ENCODE assay signal across 20 cellular contexts in genomic region chr17:57412520-57413096, GRCh38.
DNase-seq lines count a peak whose midpoint lies in the region; ATAC-seq, FAIRE-seq and TF ChIP-seq lines count a peak whose summit lies in the region.
"Had no signal": no experiment of that assay in that cellular context is flagged by ENCODE, and none has a peak within 500 bp of the region (broad histone marks: within the 10 kb centered on the region; RNA-seq: fewer than 3 reads in every experiment).

No MANE protein-coding gene starts in this region.

- no peak for FAIRE-seq in HepG2 (lab: Jason Lieb, UNC)
- FAIRE-seq in K562 (lab: Jason Lieb, UNC) = peak; percentile 42
- FAIRE-seq: A204.1, GM19239, RCC 7860 had no signal

- H3K27ac ChIP-seq in HepG2 (ENCODE audit: extremely low read length, insufficient read depth, low read length) (peak overlapping the region; percentile 86), right lobe of liver (no peak overlapping the region), K562 (ENCODE audit: extremely low read depth, low read depth, low read length) (no peak overlapping the region), ovary (no peak overlapping the region)
- H3K27ac ChIP-seq: C4-2B, SJCRH30 had no signal

- TF ChIP-seq CTCF in HepG2 (CRISPR knock-in tag; IDR thresholded peaks at IDR 0.05) = no peak
- no peak for TF ChIP-seq CTCF in right lobe of liver (IDR thresholded peaks at IDR 0.05)
- no peak for TF ChIP-seq CTCF in K562 (IDR thresholded peaks at IDR 0.05 in 2 of 3, conservative IDR thresholded peaks at IDR 0.05 in 1 of 3; ENCODE audit: insufficient read depth in 2 of 3, low read depth in 1 of 3, low read length in 3 of 3)
- TF ChIP-seq CTCF in ovary (IDR thresholded peaks at IDR 0.05) = no peak

- H4K20me1 ChIP-seq in HepG2 (ENCODE audit: insufficient read depth, low read length) (no peaks in the 10 kb centered on the region), K562 (replicated peaks; ENCODE audit: control insufficient read depth, insufficient read depth, low read length) (no peaks in the 10 kb centered on the region)

- no peak for TF ChIP-seq POLR2A in HepG2 (IDR thresholded peaks at IDR 0.05; ENCODE audit: insufficient read depth in 1 of 2, low read depth in 2 of 2, low read length in 2 of 2)
- no peak for TF ChIP-seq POLR2A in right lobe of liver (IDR thresholded peaks at IDR 0.05)
- no peak for TF ChIP-seq POLR2A in K562 (conservative IDR thresholded peaks at IDR 0.05)
- TF ChIP-seq POLR2A in ovary (IDR thresholded peaks at IDR 0.05) = no peak

- DNase-seq in HepG2 (ENCODE audit: low spot score) = no peak
- DNase-seq in right lobe of liver = no peak
- peak; percentile 51 for DNase-seq in NCI-H446 treated with DMSO at 0.1 percent for 48 hours (lab: John Stamatoyannopoulos, UW)
- DNase-seq in K562 (ENCODE audit: extremely low read depth in 1 of 4, low spot score in 3 of 4) = no peak
- DNase-seq in ovary = no peak
- no peak for DNase-seq in activated CD4-positive, alpha-beta T cell treated with anti-CD3 and anti-CD28 coated beads for 48 hours
- DNase-seq: CD8-positive, alpha-beta memory T cell; GDM1; Kasumi-1; NCI-H1694; NCI-H345; NCI-H526 treated with DMSO at 0.1 percent for 48 hours; NK-92 treated with Interleukin-12 subunit alpha and Interleukin-12 subunit beta, amount 100 ng/mL, for 24 hours; SJCRH30; T1000 had no signal

- H3K9ac ChIP-seq in HepG2 (ENCODE audit: insufficient read depth, low read depth, low read length) (0 out of 2 replicates have a peak overlapping the region, but pooled peaks have one; percentile 4), K562 (ENCODE audit: insufficient read depth in 1 of 2, low read depth in 2 of 2, low read length in 2 of 2) (no peak overlapping the region)

- H3K4me3 ChIP-seq in HepG2 (replicated peaks in 1 of 3; ENCODE audit: insufficient read depth in 1 of 3, low read depth in 2 of 3, low read length in 3 of 3) (no peak overlapping the region), right lobe of liver (no peak overlapping the region), K562 (no peak overlapping the region), ovary (no peak overlapping the region)
- H3K4me3 ChIP-seq: SJCRH30 had no signal

- BruUV-seq in HepG2 (replicated peaks; lab: Mats Ljungman, UMichigan) (no TSS peak), K562 (replicated peaks; lab: Mats Ljungman, UMichigan) (no TSS peak)

- ATAC-seq in HepG2 (no peak), right lobe of liver (no peak), K562 (no peak), HG03460 (IDR thresholded peaks at IDR 0.05; ENCODE audit: unreplicated experiment) (no peak)

- no peaks in the 10 kb centered on the region for H3K9me1 ChIP-seq in K562 (ENCODE audit: control insufficient read depth, insufficient read depth, low read length)

- no peak for TF ChIP-seq EP300 in HepG2 (IDR thresholded peaks at IDR 0.05; ENCODE audit: low read depth in 2 of 2, low read length in 2 of 2)
- no peak for TF ChIP-seq EP300 in HepG2 (CRISPR knock-in tag; IDR thresholded peaks at IDR 0.05; ENCODE audit: borderline replicate concordance)
- TF ChIP-seq EP300 in K562 (IDR thresholded peaks at IDR 0.05; ENCODE audit: low read length) = no peak
- no peak for TF ChIP-seq EP300 in ovary (IDR thresholded peaks at IDR 0.05)

- H3K9me3 ChIP-seq in HepG2 (ENCODE audit: low read length) (no peaks in the 10 kb centered on the region), right lobe of liver (no peaks in the 10 kb centered on the region), K562 (replicated peaks; ENCODE audit: control insufficient read depth, insufficient read depth, low read depth, low read length) (no peaks in the 10 kb centered on the region), ovary (no peaks in the 10 kb centered on the region)
- H3K9me3 ChIP-seq: SJCRH30 had no signal

- H3K79me2 ChIP-seq in HepG2 (ENCODE audit: insufficient read depth, low read length) (peaks cover 61% of the 10 kb centered on the region), K562 (ENCODE audit: control insufficient read depth, insufficient read depth, low read length) (peaks cover 8% of the 10 kb centered on the region)

- CTCF ChIA-PET in HepG2 (lab: Yijun Ruan, JAX; ENCODE audit: low intra/inter-chr PET ratio, low total read pairs) = no interaction called here
- CTCF ChIA-PET in K562 (lab: Yijun Ruan, JAX; ENCODE audit: low intra/inter-chr PET ratio) = no interaction called here

- H3K4me1 ChIP-seq in HepG2 (ENCODE audit: insufficient read depth, low read length) (peaks cover 90% of the 10 kb centered on the region), right lobe of liver (no peaks in the 10 kb centered on the region), K562 (replicated peaks in 1 of 2; ENCODE audit: control insufficient read depth in 2 of 2, insufficient read depth in 2 of 2, low read length in 2 of 2) (no peaks in the 10 kb centered on the region; a peak in 2 of 5 replicates), ovary (ENCODE audit: insufficient read depth) (peaks cover 13% of the 10 kb centered on the region)
- H3K4me1 ChIP-seq: SJCRH30 had no signal

- H2AFZ ChIP-seq in HepG2 (ENCODE audit: low read length) = no peak overlapping the region
- no peak overlapping the region for H2AFZ ChIP-seq in K562 (ENCODE audit: low read depth, low read length)

- 41% methylated on average over 2 of the region's 2 CpGs for WGBS in HepG2 (ENCODE audit: low lambda C conversion rate)
- WGBS in right lobe of liver (ENCODE audit: insufficient coverage, low coverage, low lambda C conversion rate, missing lambda C conversion rate) = 17% methylated on average over 2 of the region's 2 CpGs
- WGBS in K562 (ENCODE audit: insufficient coverage, low coverage, missing lambda C conversion rate) = 32% methylated on average over 2 of the region's 2 CpGs
- WGBS in ovary, 3 donors = 17 to 70% (median 29%) methylated on average over 2 of the region's 2 CpGs

- no peak for TF ChIP-seq RAD21 in HepG2 (CRISPR knock-in tag; IDR thresholded peaks at IDR 0.05)
- no peak for TF ChIP-seq RAD21 in K562 (CRISPR knock-in tag; conservative IDR thresholded peaks at IDR 0.05 in 1 of 2, IDR thresholded peaks at IDR 0.05 in 1 of 2)

- no peak overlapping the region for H3K4me2 ChIP-seq in HepG2 (ENCODE audit: low read depth, low read length)
- no peak overlapping the region for H3K4me2 ChIP-seq in K562 (ENCODE audit: insufficient read depth, low read length)

- in situ Hi-C loops in HepG2 (cut with HindIII; ENCODE audit: extremely low pct_ligation_motif_present, low pct_unique_long_range_greater_than_20kb) = no loop called here
- in situ Hi-C loops in K562 (cut with MboI) = no loop called here

- POLR2A ChIA-PET in HepG2 (lab: Yijun Ruan, JAX) (interaction anchor here (0.6 to 2.2 kb wide), 3 partner anchors 105 to 156 kb away, joined by 3 to 11 read pairs (median 3); partner anchors contain the start of gene MSI2), K562 (lab: Yijun Ruan, JAX) (interaction anchor here (1.4 kb wide), 1 partner anchor 12 kb away, joined by 4 read pairs; no protein-coding TSS in a partner anchor)

- intact Hi-C loops in HepG2 (cut with micrococcal nuclease; ENCODE audit: unreplicated experiment) (no loop called here), right lobe of liver (cut with DNase I) (no loop called here), K562 (cut with micrococcal nuclease) (no loop called here), ovary (cut with DNase I) (loop anchor here in 1 of 4 donors (10.0 kb wide), 1 partner anchor 168 kb away; no protein-coding TSS in a partner anchor)

- H3K36me3 ChIP-seq in HepG2 (replicated peaks in 1 of 2; ENCODE audit: control insufficient read depth in 1 of 2, insufficient read depth in 2 of 2, low read length in 2 of 2) (peaks cover 4 to 6% of the 10 kb centered on the region in 2 experiments; a peak in 3 of 5 replicates), right lobe of liver (no peaks in the 10 kb centered on the region), K562 (ENCODE audit: control insufficient read depth, insufficient read depth, low read length) (no peaks in the 10 kb centered on the region), ovary (no peaks in the 10 kb centered on the region)
- H3K36me3 ChIP-seq: SJCRH30 had no signal

- no peaks in the 10 kb centered on the region for H3K27me3 ChIP-seq in HepG2 (ENCODE audit: control insufficient read depth in 1 of 2, insufficient read depth in 2 of 2, low read length in 2 of 2)
- H3K27me3 ChIP-seq in right lobe of liver = no peaks in the 10 kb centered on the region
- H3K27me3 ChIP-seq in K562 (ENCODE audit: control insufficient read depth in 2 of 2, insufficient read depth in 2 of 2, low read length in 2 of 2) = no peaks in the 10 kb centered on the region
- H3K27me3 ChIP-seq in ovary = no peaks in the 10 kb centered on the region
- H3K27me3 ChIP-seq: SJCRH30 had no signal

TF ChIP-seq in HepG2, 621 proteins besides CTCF, POLR2A, EP300 and RAD21 (continues in another document):
- TF ChIP-seq MYNN (CRISPR knock-in tag; IDR thresholded peaks at IDR 0.05; ENCODE audit: low read depth) (no peak), POGZ (CRISPR knock-in tag; IDR thresholded peaks at IDR 0.05) (no peak), ZNF513 (CRISPR knock-in tag; conservative IDR thresholded peaks at IDR 0.05) (no peak)

TF ChIP-seq in K562, 482 proteins besides CTCF, POLR2A, EP300 and RAD21 (continues in another document):
- TF ChIP-seq BCOR (IDR thresholded peaks at IDR 0.05) (peak; percentile 50; the same call in 1 of the 2 replicates), RBM25 (IDR thresholded peaks at IDR 0.05; ENCODE audit: low read depth, low read length, severe bottlenecking) (peak; percentile 61), SIRT6 (IDR thresholded peaks at IDR 0.05; ENCODE audit: low read depth, low read length) (no peak)

Comparison
In these comparisons a context has a peak if more than half of its experiments do, and no peak if none do; other contexts are left out.
1. Of the 241 proteins assayed by ChIP-seq in both HepG2 and K562: peak only in HepG2: ADNP, ESRRA, FOXA3, HDAC1 and KDM1A; only in K562: none; in both: ZBTB40; in neither: 234; mixed calls (peak in some experiments, not most) for 1.